Comparison of ENCODE assay signal across 11 cellular contexts in genomic region chr5:141432308-141432707, GRCh38. TPM values are rescaled to one million over a fixed set of nuclear protein-coding genes. Genes with fewer than 3 reads are reported as not detected.
DNase-seq lines count a peak whose midpoint lies in the region; ATAC-seq, FAIRE-seq and TF ChIP-seq lines count a peak whose summit lies in the region.
"Not testable (repeated sequence)": the region's sequence is repeated elsewhere in the genome, so short reads cannot be mapped to it uniquely, and the experiment has no call there.
"Had no signal": no experiment of that assay in that cellular context is flagged by ENCODE, and none has a peak within 500 bp of the region (broad histone marks: within the 10 kb centered on the region; RNA-seq: fewer than 3 reads in every experiment).

No MANE protein-coding gene starts in this region.

- peaks cover 9 to 35% (median 16%) of the 10 kb centered on the region in 11 experiments; a peak in 18 of 22 replicates for H3K36me3 ChIP-seq in BLaER1 treated with 17β-estradiol and CSF1 and Interleukin-3, amounts not matched to agents 10 nM and 100 nM
- H3K36me3 ChIP-seq in endothelial cell of umbilical vein (ENCODE audit: control insufficient read depth in 2 of 2, extremely low read depth in 1 of 2, insufficient read depth in 2 of 2, low read length in 2 of 2); psoas muscle (ENCODE audit: insufficient read depth in 1 of 2, low read depth in 1 of 2); stomach smooth muscle (ENCODE audit: control insufficient read depth in 2 of 2, insufficient read depth in 2 of 2, low read length in 2 of 2): not testable (repeated sequence)

- not testable (repeated sequence) for H3K79me2 ChIP-seq in endothelial cell of umbilical vein (ENCODE audit: control insufficient read depth, insufficient read depth, low read length)

- H3K36me3 Mint-ChIP-seq in activated CD4-positive, alpha-beta T cell treated with anti-CD3 and anti-CD28 coated beads, Interleukin-2, amount 10 ng/mL, durations not matched to agents 24 days and 14 days (ENCODE audit: low read depth); memory B cell: not testable (repeated sequence)
- peaks cover 22% of the 10 kb centered on the region for H3K36me3 Mint-ChIP-seq in activated naive CD4-positive, alpha-beta T cell treated with anti-CD3 and anti-CD28 coated beads, Interleukin-2, amount 50 U/mL, for 24 hours

- CTCF ChIA-PET in endothelial cell of umbilical vein (lab: Charles Lee): interaction anchor here (1.2 to 6.8 kb wide), 8 partner anchors 11 to 131 kb away, joined by 3 to 308 read pairs (median 63); partner anchors contain the start of genes PCDHGA11, PCDHGB7 and PCDHGC4

- H3K4me3 Mint-ChIP-seq in activated CD4-positive, alpha-beta T cell treated with anti-CD3 and anti-CD28 coated beads, Interleukin-2, amount 10 ng/mL, durations not matched to agents 24 days and 14 days: peak overlapping the region; percentile 51
- peak overlapping the region; percentile 30 for H3K4me3 Mint-ChIP-seq in activated naive CD4-positive, alpha-beta T cell treated with anti-CD3 and anti-CD28 coated beads, Interleukin-2, amount 50 U/mL, for 24 hours
- peak overlapping the region; percentile 91 for H3K4me3 Mint-ChIP-seq in memory B cell

- H3K27me3 ChIP-seq in BLaER1 treated with 17β-estradiol and CSF1 and Interleukin-3, amounts not matched to agents 10 nM and 100 nM; psoas muscle (ENCODE audit: insufficient read depth in 3 of 3, low read length in 2 of 3); stomach smooth muscle (ENCODE audit: control insufficient read depth in 1 of 2, insufficient read depth in 2 of 2, low read length in 2 of 2): not testable (repeated sequence)
- H3K27me3 ChIP-seq in endothelial cell of umbilical vein (ENCODE audit: control insufficient read depth in 2 of 2, insufficient read depth in 2 of 2, low read length in 2 of 2): peaks cover 20 to 32% of the 10 kb centered on the region in 2 experiments

- not testable (repeated sequence) for H4K20me1 ChIP-seq in BLaER1 treated with 17β-estradiol and CSF1 and Interleukin-3, amounts not matched to agents 10 nM and 100 nM; endothelial cell of umbilical vein (replicated peaks; ENCODE audit: control insufficient read depth, extremely low read depth, insufficient read depth, low read length)

- not testable (repeated sequence) for BruUV-seq in endothelial cell of umbilical vein (replicated peaks; lab: Mats Ljungman, UMichigan)

- H3K9me1 ChIP-seq in endothelial cell of umbilical vein (replicated peaks; ENCODE audit: control insufficient read depth, extremely low read depth, insufficient read depth, low read length): not testable (repeated sequence)

- peaks cover 26% of the 10 kb centered on the region for H3K27me3 Mint-ChIP-seq in activated CD4-positive, alpha-beta T cell treated with anti-CD3 and anti-CD28 coated beads, Interleukin-2, amount 10 ng/mL, durations not matched to agents 24 days and 14 days
- peaks cover 48% of the 10 kb centered on the region for H3K27me3 Mint-ChIP-seq in activated naive CD4-positive, alpha-beta T cell treated with anti-CD3 and anti-CD28 coated beads, Interleukin-2, amount 50 U/mL, for 24 hours
- H3K27me3 Mint-ChIP-seq in memory B cell: peaks cover 10% of the 10 kb centered on the region

- peaks cover 53 to 78% (median 72%) of the 10 kb centered on the region in 11 experiments for H3K9me3 ChIP-seq in BLaER1 treated with 17β-estradiol and CSF1 and Interleukin-3, amounts not matched to agents 10 nM and 100 nM (replicated peaks in 1 of 11)
- H3K9me3 ChIP-seq in endothelial cell of umbilical vein (replicated peaks; ENCODE audit: control insufficient read depth, insufficient read depth, low read length); psoas muscle: not testable (repeated sequence)
- peaks cover 5 to 53% of the 10 kb centered on the region in 2 donors for H3K9me3 ChIP-seq in stomach smooth muscle (ENCODE audit: control insufficient read depth in 2 of 2, low read length in 2 of 2)

- H3K4me3 ChIP-seq in BLaER1 treated with 17β-estradiol and CSF1 and Interleukin-3, amounts not matched to agents 10 nM and 100 nM: peak overlapping the region in 7 of 10 experiments; percentile 7 to 77 (median 68); a peak in 11 of 20 replicates
- H3K4me3 ChIP-seq in endothelial cell of umbilical vein (replicated peaks in 1 of 3; ENCODE audit: insufficient read depth in 1 of 3, low read depth in 1 of 3, low read length in 3 of 3): not testable (repeated sequence)
- H3K4me3 ChIP-seq in psoas muscle (peak overlapping the region; percentile 64), stomach smooth muscle (ENCODE audit: low read length in 2 of 2) (peak overlapping the region; percentile 58 to 59)

- intact Hi-C loops in activated CD4-positive, alpha-beta T cell treated with anti-CD3 and anti-CD28 coated beads, Interleukin-2, amount 10 ng/mL, durations not matched to agents 24 days and 14 days (cut with micrococcal nuclease); endothelial cell of umbilical vein (cut with micrococcal nuclease): not testable (repeated sequence)
- intact Hi-C loops in psoas muscle (cut with DNase I): loop anchor here (5.0 kb wide), 3 partner anchors 45 to 125 kb away; partner anchors contain the start of gene PCDHGC3 (in 1 of the 2)

- TF ChIP-seq POLR2A in endothelial cell of umbilical vein (IDR thresholded peaks at IDR 0.05; ENCODE audit: low read depth, low read length): not testable (repeated sequence)

- H3K9ac ChIP-seq in BLaER1 treated with 17β-estradiol and CSF1 and Interleukin-3, amounts not matched to agents 10 nM and 100 nM; endothelial cell of umbilical vein (replicated peaks; ENCODE audit: extremely low read depth, insufficient read depth, low read length); stomach smooth muscle (ENCODE audit: low read length in 2 of 2): not testable (repeated sequence)

- not testable (repeated sequence) for H3K4me2 ChIP-seq in BLaER1 treated with 17β-estradiol and CSF1 and Interleukin-3, amounts not matched to agents 10 nM and 100 nM
- H3K4me2 ChIP-seq in endothelial cell of umbilical vein (ENCODE audit: insufficient read depth, low read length): peak overlapping the region; percentile 93

- H3K9me3 Mint-ChIP-seq in activated CD4-positive, alpha-beta T cell treated with anti-CD3 and anti-CD28 coated beads, Interleukin-2, amount 10 ng/mL, durations not matched to agents 24 days and 14 days; memory B cell: not testable (repeated sequence)
- peaks cover 37% of the 10 kb centered on the region for H3K9me3 Mint-ChIP-seq in activated naive CD4-positive, alpha-beta T cell treated with anti-CD3 and anti-CD28 coated beads, Interleukin-2, amount 50 U/mL, for 24 hours

- WGBS in psoas muscle, 3 donors: 45 to 47% (median 45%) methylated on average over 29 to 38 of the region's 38 CpGs

- dilution Hi-C loops in endothelial cell of umbilical vein (cut with MboI; ENCODE audit: extremely low pct_ligation_motif_present, low sequenced_read_pairs): not testable (repeated sequence)

- DNase-seq in activated CD4-positive, alpha-beta T cell treated with anti-CD3 and anti-CD28 coated beads, Interleukin-2, amount 10 ng/mL, durations not matched to agents 24 days and 14 days; endothelial cell of umbilical vein (ENCODE audit: low read depth, low spot score); memory B cell (ENCODE audit: low spot score in 2 of 2); psoas muscle: not testable (repeated sequence)

- not testable (repeated sequence) for FAIRE-seq in endothelial cell of umbilical vein (lab: Jason Lieb, UNC)

- not testable (repeated sequence) for H2AFZ ChIP-seq in endothelial cell of umbilical vein (ENCODE audit: low read depth, low read length)

- H3K4me1 Mint-ChIP-seq in activated CD4-positive, alpha-beta T cell treated with anti-CD3 and anti-CD28 coated beads, Interleukin-2, amount 10 ng/mL, durations not matched to agents 24 days and 14 days; memory B cell: not testable (repeated sequence)
- H3K4me1 Mint-ChIP-seq in activated naive CD4-positive, alpha-beta T cell treated with anti-CD3 and anti-CD28 coated beads, Interleukin-2, amount 50 U/mL, for 24 hours: peaks cover 16% of the 10 kb centered on the region

- not testable (repeated sequence) for ATAC-seq in memory B cell (ENCODE audit: low read depth); psoas muscle

- not testable (repeated sequence) for H3K27ac Mint-ChIP-seq in activated CD4-positive, alpha-beta T cell treated with anti-CD3 and anti-CD28 coated beads, Interleukin-2, amount 10 ng/mL, durations not matched to agents 24 days and 14 days; activated naive CD4-positive, alpha-beta T cell treated with anti-CD3 and anti-CD28 coated beads, Interleukin-2, amount 50 U/mL, for 24 hours
- H3K27ac Mint-ChIP-seq in memory B cell: peak overlapping the region; percentile 24

- not testable (repeated sequence) for TF ChIP-seq CTCF in endothelial cell of umbilical vein (IDR thresholded peaks at IDR 0.05; ENCODE audit: extremely low read depth in 1 of 2, insufficient read depth in 1 of 2, low read depth in 1 of 2, low read length in 2 of 2); psoas muscle (IDR thresholded peaks at IDR 0.05)

- H3K27ac ChIP-seq in BLaER1 treated with 17β-estradiol and CSF1 and Interleukin-3, amounts not matched to agents 10 nM and 100 nM; endothelial cell of umbilical vein (ENCODE audit: insufficient read depth, low read depth, low read length); psoas muscle; stomach smooth muscle (ENCODE audit: low read length): not testable (repeated sequence)

- H3K4me1 ChIP-seq in BLaER1 treated with 17β-estradiol and CSF1 and Interleukin-3, amounts not matched to agents 10 nM and 100 nM: peaks cover 0 to 11% (median 2%) of the 10 kb centered on the region in 10 experiments; a peak in 3 of 20 replicates
- H3K4me1 ChIP-seq in endothelial cell of umbilical vein (ENCODE audit: control insufficient read depth, extremely low read depth, insufficient read depth, low read length): peaks cover 17% of the 10 kb centered on the region
- H3K4me1 ChIP-seq in psoas muscle; stomach smooth muscle (ENCODE audit: control insufficient read depth, insufficient read depth, low read length): not testable (repeated sequence)

- POLR2A ChIA-PET in endothelial cell of umbilical vein (lab: Charles Lee): not testable (repeated sequence)

RNA-seq across cellular contexts. Expression of gene PCDHGA12, which starts 2.0 kb away (rescaled TPM):
- 0.12 and 0.16 TPM in 2 replicates for total RNA-seq in activated CD4-positive, alpha-beta T cell treated with anti-CD3 and anti-CD28 coated beads, Interleukin-2, amount 10 ng/mL, durations not matched to agents 24 days and 14 days
- total RNA-seq in endothelial cell of umbilical vein (7.6 and 9.9 TPM in 2 replicates), psoas muscle (1 to 10 TPM; 2.6 to 6.9 (median 3.6) TPM)
- polyA plus RNA-seq in endothelial cell of umbilical vein (3.2 and 4.2 TPM in 2 replicates), psoas muscle (under 1 TPM; 0.38 to 0.56 (median 0.39) TPM)
- polyA plus RNA-seq in endothelial cell of umbilical vein (2011; cell fraction: cytosol; rRNA removed): 2.9 and 3.1 TPM in 2 replicates
- polyA plus RNA-seq in endothelial cell of umbilical vein (2011; cell fraction: nucleus; rRNA removed): 4.1 and 4.4 TPM in 2 replicates
- 4.8 and 5.6 TPM in 2 replicates for polyA plus RNA-seq in endothelial cell of umbilical vein (2012)
- 6.5 and 7.8 TPM in 2 replicates for polyA minus RNA-seq in endothelial cell of umbilical vein
- polyA minus RNA-seq in endothelial cell of umbilical vein (2011; cell fraction: cytosol; rRNA and poly(A)+ RNA removed): not detected
- polyA minus RNA-seq in endothelial cell of umbilical vein (2011; cell fraction: nucleus; rRNA and poly(A)+ RNA removed): 9.9 and 18.1 TPM in 2 replicates
- total RNA-seq: K562, M059J had no signal
- polyA plus RNA-seq: CD14-positive monocyte; CD8-positive, alpha-beta memory T cell had no signal

RNA-seq across cellular contexts. Expression of gene PCDHGA11, which starts 11.5 kb away (rescaled TPM):
- total RNA-seq in activated CD4-positive, alpha-beta T cell treated with anti-CD3 and anti-CD28 coated beads, Interleukin-2, amount 10 ng/mL, durations not matched to agents 24 days and 14 days: 0.23 and 0.31 TPM in 2 replicates
- 10.3 and 11.5 TPM in 2 replicates for total RNA-seq in endothelial cell of umbilical vein
- polyA plus RNA-seq in endothelial cell of umbilical vein: 8.0 and 8.1 TPM in 2 replicates
- polyA plus RNA-seq in endothelial cell of umbilical vein (2011; cell fraction: cytosol; rRNA removed): 5.5 and 6.1 TPM in 2 replicates
- polyA plus RNA-seq in endothelial cell of umbilical vein (2011; cell fraction: nucleus; rRNA removed): 6.1 and 7.6 TPM in 2 replicates
- polyA plus RNA-seq in endothelial cell of umbilical vein (2012): 6.3 and 6.8 TPM in 2 replicates
- 16.7 and 17.3 TPM in 2 replicates for polyA minus RNA-seq in endothelial cell of umbilical vein
- not detected for polyA minus RNA-seq in endothelial cell of umbilical vein (2011; cell fraction: cytosol; rRNA and poly(A)+ RNA removed)
- 27.0 and 30.1 TPM in 2 replicates for polyA minus RNA-seq in endothelial cell of umbilical vein (2011; cell fraction: nucleus; rRNA and poly(A)+ RNA removed)
- total RNA-seq in psoas muscle: 1 to 10 TPM in 3 of 4 donors, under 1 TPM in 1; 0.94 to 4.4 (median 2.9) TPM
- polyA plus RNA-seq in psoas muscle: under 1 TPM; 0.21 to 0.72 (median 0.45) TPM
- polyA plus RNA-seq: CD14-positive monocyte had no signal

RNA-seq across cellular contexts. Expression of gene PCDHGB7, which starts 14.8 kb away (rescaled TPM):
- total RNA-seq in activated CD4-positive, alpha-beta T cell treated with anti-CD3 and anti-CD28 coated beads, Interleukin-2, amount 10 ng/mL, durations not matched to agents 24 days and 14 days: 0.12 and 0.17 TPM in 2 replicates
- total RNA-seq in endothelial cell of umbilical vein (12.6 and 13.0 TPM in 2 replicates), psoas muscle (1 to 10 TPM; 3.8 to 7.2 (median 5.7) TPM)
- polyA plus RNA-seq in endothelial cell of umbilical vein (6.5 and 6.9 TPM in 2 replicates), psoas muscle (1 to 10 TPM in 1 of 3 donors, under 1 TPM in 2; 0.70 to 1.1 (median 0.90) TPM)
- polyA plus RNA-seq in endothelial cell of umbilical vein (2011; cell fraction: cytosol; rRNA removed): 4.2 and 5.0 TPM in 2 replicates
- 7.6 and 8.5 TPM in 2 replicates for polyA plus RNA-seq in endothelial cell of umbilical vein (2011; cell fraction: nucleus; rRNA removed)
- 4.8 and 5.1 TPM in 2 replicates for polyA plus RNA-seq in endothelial cell of umbilical vein (2012)
- 19.7 and 23.7 TPM in 2 replicates for polyA minus RNA-seq in endothelial cell of umbilical vein
- polyA minus RNA-seq in endothelial cell of umbilical vein (2011; cell fraction: cytosol; rRNA and poly(A)+ RNA removed): not detected
- polyA minus RNA-seq in endothelial cell of umbilical vein (2011; cell fraction: nucleus; rRNA and poly(A)+ RNA removed): 21.7 and 31.0 TPM in 2 replicates
- polyA plus RNA-seq: CD14-positive monocyte; CD8-positive, alpha-beta memory T cell; K562 had no signal

RNA-seq across cellular contexts. Expression of gene PCDHGA10, which starts 19.5 kb away (rescaled TPM):
- total RNA-seq in activated CD4-positive, alpha-beta T cell treated with anti-CD3 and anti-CD28 coated beads, Interleukin-2, amount 10 ng/mL, durations not matched to agents 24 days and 14 days: 0.07 and 0.21 TPM in 2 replicates
- 4.4 and 5.8 TPM in 2 replicates for total RNA-seq in endothelial cell of umbilical vein
- polyA plus RNA-seq in endothelial cell of umbilical vein: 3.6 and 3.7 TPM in 2 replicates
- polyA plus RNA-seq in endothelial cell of umbilical vein (2011; cell fraction: cytosol; rRNA removed): 1.4 and 1.6 TPM in 2 replicates
- polyA plus RNA-seq in endothelial cell of umbilical vein (2011; cell fraction: nucleus; rRNA removed): 3.7 and 4.5 TPM in 2 replicates
- polyA plus RNA-seq in endothelial cell of umbilical vein (2012): 1.0 and 3.0 TPM in 2 replicates
- 10.5 and 10.8 TPM in 2 replicates for polyA minus RNA-seq in endothelial cell of umbilical vein
- 0.20 TPM for polyA minus RNA-seq in endothelial cell of umbilical vein (2011; cell fraction: cytosol; rRNA and poly(A)+ RNA removed)
- 14.6 and 15.1 TPM in 2 replicates for polyA minus RNA-seq in endothelial cell of umbilical vein (2011; cell fraction: nucleus; rRNA and poly(A)+ RNA removed)
- total RNA-seq in psoas muscle: 1 to 10 TPM in 3 of 4 donors, under 1 TPM in 1; 0.86 to 3.9 (median 2.8) TPM
- polyA plus RNA-seq in psoas muscle: under 1 TPM; 0.27 to 0.56 (median 0.39) TPM
- polyA plus RNA-seq: CD14-positive monocyte had no signal

RNA-seq across cellular contexts. Expression of gene PCDHGB6, which starts 24.5 kb away (rescaled TPM):
- total RNA-seq in activated CD4-positive, alpha-beta T cell treated with anti-CD3 and anti-CD28 coated beads, Interleukin-2, amount 10 ng/mL, durations not matched to agents 24 days and 14 days: 0.09 and 0.14 TPM in 2 replicates
- total RNA-seq in endothelial cell of umbilical vein (4.8 and 4.9 TPM in 2 replicates), psoas muscle (1 to 10 TPM; 2.0 to 4.1 (median 2.9) TPM)
- polyA plus RNA-seq in endothelial cell of umbilical vein (2.2 and 2.3 TPM in 2 replicates), psoas muscle (under 1 TPM; 0.46 to 0.83 (median 0.82) TPM)
- 1.1 and 1.3 TPM in 2 replicates for polyA plus RNA-seq in endothelial cell of umbilical vein (2011; cell fraction: cytosol; rRNA removed)
- 2.9 TPM in 2 replicates for polyA plus RNA-seq in endothelial cell of umbilical vein (2011; cell fraction: nucleus; rRNA removed)
- 0.72 and 1.1 TPM in 2 replicates for polyA plus RNA-seq in endothelial cell of umbilical vein (2012)
- polyA minus RNA-seq in endothelial cell of umbilical vein: 5.7 and 6.3 TPM in 2 replicates
- polyA minus RNA-seq in endothelial cell of umbilical vein (2011; cell fraction: cytosol; rRNA and poly(A)+ RNA removed): not detected
- polyA minus RNA-seq in endothelial cell of umbilical vein (2011; cell fraction: nucleus; rRNA and poly(A)+ RNA removed): 9.4 and 12.6 TPM in 2 replicates

Comparison
In these comparisons a context has a peak if more than half of its experiments do, and no peak if none do; other contexts are left out.
1. H3K4me3 Mint-ChIP-seq: peak in every context shown above with its lines; median percentile 91 in memory B cell; 51 in activated CD4-positive, alpha-beta T cell treated with anti-CD3 and anti-CD28 coated beads, Interleukin-2, amount 10 ng/mL, durations not matched to agents 24 days and 14 days; 30 in activated naive CD4-positive, alpha-beta T cell treated with anti-CD3 and anti-CD28 coated beads, Interleukin-2, amount 50 U/mL, for 24 hours.